ENCODE assay signal across 1 cellular context in genomic region chr2:241645056-241645914, GRCh38.
TF ChIP-seq lines count a peak whose summit lies in the region.

No MANE protein-coding gene starts in this region.

TF ChIP-seq in HepG2, 621 proteins besides CTCF, POLR2A, EP300 and RAD21 (continued from another document and continues in another):
- TF ChIP-seq CBX5 (CRISPR knock-in tag; IDR thresholded peaks at IDR 0.05; ENCODE audit: borderline replicate concordance) (peak; percentile 70; the same call in 1 of the 2 replicates), PLSCR1 (CRISPR knock-in tag; IDR thresholded peaks at IDR 0.05; ENCODE audit: borderline replicate concordance) (no peak), ZNF556 (CRISPR knock-in tag; IDR thresholded peaks at IDR 0.05; ENCODE audit: borderline replicate concordance) (peak; percentile 64; the same call in 1 of the 2 replicates), ZNF280B (CRISPR knock-in tag; IDR thresholded peaks at IDR 0.05; ENCODE audit: borderline replicate concordance) (peak; percentile 89), RNF219 (CRISPR knock-in tag; IDR thresholded peaks at IDR 0.05) (no peak), ZNF703 (CRISPR knock-in tag; IDR thresholded peaks at IDR 0.05; ENCODE audit: borderline replicate concordance) (no peak), PHF20 (CRISPR knock-in tag; IDR thresholded peaks at IDR 0.05) (no peak), SRSF4 (IDR thresholded peaks at IDR 0.05; ENCODE audit: low read depth, low read length, poor library complexity, severe bottlenecking) (no peak), RBFOX2 (IDR thresholded peaks at IDR 0.05; ENCODE audit: low read depth, low read length) (no peak), USF2 (IDR thresholded peaks at IDR 0.05; ENCODE audit: low read depth, low read length) (no peak), USF2 (CRISPR knock-in tag; IDR thresholded peaks at IDR 0.05; ENCODE audit: borderline replicate concordance) (no peak), ZNF318 (CRISPR knock-in tag; IDR thresholded peaks at IDR 0.05) (no peak), ZNF512 (CRISPR knock-in tag; IDR thresholded peaks at IDR 0.05) (no peak), SIX4 (CRISPR knock-in tag; IDR thresholded peaks at IDR 0.05) (no peak; the same call in 1 of the 2 replicates), IRX3 (CRISPR knock-in tag; IDR thresholded peaks at IDR 0.05; ENCODE audit: borderline replicate concordance, low read depth) (peak; percentile 65; the same call in 1 of the 2 replicates), ZNF614 (CRISPR knock-in tag; IDR thresholded peaks at IDR 0.05; ENCODE audit: borderline replicate concordance) (no peak), NBN (conservative IDR thresholded peaks at IDR 0.05) (no peak), ZFP36 (IDR thresholded peaks at IDR 0.05; ENCODE audit: borderline replicate concordance, low read depth, low read length, partially characterized antibody) (no peak), GMEB1 (CRISPR knock-in tag; IDR thresholded peaks at IDR 0.05; ENCODE audit: borderline replicate concordance) (peak; percentile 77), SRF (IDR thresholded peaks at IDR 0.05; ENCODE audit: low read depth, low read length) (no peak), ZNF800 (CRISPR knock-in tag; IDR thresholded peaks at IDR 0.05) (peak; percentile 62; the same call in 1 of the 2 replicates), TAF1 (CRISPR knock-in tag; IDR thresholded peaks at IDR 0.05) (0 out of 2 replicates have a peak, but pooled peaks have one; percentile 52), ZNF660 (CRISPR knock-in tag; IDR thresholded peaks at IDR 0.05; ENCODE audit: borderline replicate concordance, low read depth) (0 out of 2 replicates have a peak, but pooled peaks have one; percentile 37), ZNF589 (CRISPR knock-in tag; conservative IDR thresholded peaks at IDR 0.05) (no peak), ARID3A (IDR thresholded peaks at IDR 0.05; ENCODE audit: low read depth, low read length) (no peak), DNMT3B (CRISPR knock-in tag; conservative IDR thresholded peaks at IDR 0.05) (no peak), ZBTB7B (CRISPR knock-in tag; IDR thresholded peaks at IDR 0.05) (peak; percentile 66; the same call in 1 of the 2 replicates), HOXA7 (CRISPR knock-in tag; IDR thresholded peaks at IDR 0.05) (no peak), ZSCAN22 (CRISPR knock-in tag; IDR thresholded peaks at IDR 0.05) (no peak), MLLT10 (CRISPR knock-in tag; IDR thresholded peaks at IDR 0.05) (no peak)
